8 cellular contexts compared by ENCODE assay signal in genomic region chr1:182616130-182617074, GRCh38. TPM values are rescaled to one million over a fixed set of nuclear protein-coding genes. Genes with fewer than 3 reads are reported as not detected.
DNase-seq lines count a peak whose midpoint lies in the region; ATAC-seq and TF ChIP-seq lines count a peak whose summit lies in the region.

No MANE protein-coding gene starts in this region.

- CTCF ChIA-PET in CD4-positive, alpha-beta memory T cell (lab: Charles Lee; ENCODE audit: partially characterized antibody), result interaction anchor here (0.7 to 3.2 kb wide), 8 partner anchors 13 to 166 kb away, joined by 3 to 14 read pairs (median 4); partner anchors contain the start of gene RGS16

- POLR2A ChIA-PET in CD4-positive, alpha-beta memory T cell (lab: Charles Lee; ENCODE audit: partially characterized antibody), result interaction anchor here (1.0 to 5.6 kb wide), 9 partner anchors 8 to 224 kb away, joined by 3 to 77 read pairs (median 4); partner anchors contain the start of genes DHX9, RGS16 and RNASEL

- H3K36me3 ChIP-seq in CD4-positive, alpha-beta memory T cell (ENCODE audit: insufficient read depth, low read length), result no peaks in the 10 kb centered on the region
- no peaks in the 10 kb centered on the region for H3K36me3 ChIP-seq in HUES48 (ENCODE audit: control insufficient read depth, insufficient read depth, low read length)
- no peaks in the 10 kb centered on the region for H3K36me3 ChIP-seq in NT2/D1 (ENCODE audit: insufficient read depth, insufficient read length, low read length)

- peak overlapping the region; percentile 79 to 90 (median 86) for H3K4me3 Mint-ChIP-seq in CD4-positive, alpha-beta memory T cell
- peak overlapping the region; percentile 87 for H3K4me3 Mint-ChIP-seq in type B pancreatic cell

- no peak for TF ChIP-seq CTCF in type B pancreatic cell (conservative IDR thresholded peaks at IDR 0.05)

- DNase-seq in CD4-positive, alpha-beta memory T cell, result peak; percentile 92 to 96 (median 93)
- DNase-seq in NT2/D1 (ENCODE audit: low read depth, low spot score) (peak; percentile 84), fibroblast of the conjunctiva (ENCODE audit: low read depth) (peak; percentile 94), posterior vena cava (ENCODE audit: low spot score) (peak; percentile 90), type B pancreatic cell (ENCODE audit: extremely low spot score, unreplicated experiment) (no peak)
- DNase-seq in activated T-cell treated with anti-CD3 and anti-CD28 coated beads, Interleukin-2, amount 50 U/mL, for 48 hours, result peak; percentile 90

- H3K4me1 ChIP-seq in CD4-positive, alpha-beta memory T cell (ENCODE audit: insufficient read depth, low read length), result peaks cover 41% of the 10 kb centered on the region
- H3K4me1 ChIP-seq in HUES48 (ENCODE audit: control insufficient read depth, insufficient read depth, low read length) (peaks cover 59% of the 10 kb centered on the region), NT2/D1 (ENCODE audit: insufficient read depth, insufficient read length) (peaks cover 11% of the 10 kb centered on the region)

- H3K4me3 ChIP-seq in CD4-positive, alpha-beta memory T cell (ENCODE audit: low read length in 2 of 2), result peak overlapping the region in 1 of 2 donors; percentile 30
- H3K4me3 ChIP-seq in HUES48 (ENCODE audit: low read depth, low read length) (peak overlapping the region; percentile 61), NT2/D1 (ENCODE audit: insufficient read length, low read depth) (peak overlapping the region; percentile 0)

- H3K9me3 ChIP-seq in CD4-positive, alpha-beta memory T cell (ENCODE audit: control insufficient read depth in 1 of 2, low read length in 2 of 2), result no peaks in the 10 kb centered on the region
- H3K9me3 ChIP-seq in HUES48 (ENCODE audit: control insufficient read depth, insufficient read depth, low read length) (no peaks in the 10 kb centered on the region), NT2/D1 (ENCODE audit: insufficient read depth, low read length) (peaks cover 10% of the 10 kb centered on the region)

- H3K9ac ChIP-seq in HUES48 (ENCODE audit: low read depth, low read length) (peak overlapping the region; percentile 5; the same call in 1 of the 2 replicates), NT2/D1 (ENCODE audit: insufficient read length, low read depth) (peak overlapping the region; percentile 13)

- intact Hi-C loops in CD4-positive, alpha-beta memory T cell (cut with micrococcal nuclease), result loop anchor here (1.0 to 5.0 kb wide), 3 partner anchors 12 to 221 kb away; partner anchors contain the start of genes DHX9 and RGS16
- intact Hi-C loops in posterior vena cava (cut with DNase I), result no loop called here

- H3K4me1 Mint-ChIP-seq in CD4-positive, alpha-beta memory T cell, result peaks cover 30 to 47% (median 33%) of the 10 kb centered on the region in 4 donors
- H3K4me1 Mint-ChIP-seq in type B pancreatic cell (ENCODE audit: unreplicated experiment), result peaks cover 51% of the 10 kb centered on the region

- peaks cover 3% of the 10 kb centered on the region in 2 donors for H3K36me3 Mint-ChIP-seq in CD4-positive, alpha-beta memory T cell
- no peaks in the 10 kb centered on the region for H3K36me3 Mint-ChIP-seq in type B pancreatic cell

- peaks cover 2 to 15% of the 10 kb centered on the region in 2 donors for H3K27me3 Mint-ChIP-seq in CD4-positive, alpha-beta memory T cell
- peaks cover 60% of the 10 kb centered on the region for H3K27me3 Mint-ChIP-seq in type B pancreatic cell

- H3K27ac Mint-ChIP-seq in CD4-positive, alpha-beta memory T cell, result peak overlapping the region; percentile 76 to 96 (median 95)
- H3K27ac Mint-ChIP-seq in type B pancreatic cell, result no peak overlapping the region

- ATAC-seq in GM21360 (IDR thresholded peaks at IDR 0.05; ENCODE audit: unreplicated experiment), result peak; percentile 67

- no peaks in the 10 kb centered on the region for H3K27me3 ChIP-seq in CD4-positive, alpha-beta memory T cell (ENCODE audit: insufficient read depth, low read length)
- H3K27me3 ChIP-seq in HUES48 (ENCODE audit: control insufficient read depth, insufficient read depth, low read length) (peaks cover 67% of the 10 kb centered on the region), NT2/D1 (ENCODE audit: insufficient read depth, insufficient read length) (peaks cover 73% of the 10 kb centered on the region)

- peaks cover 0 to 11% (median 8%) of the 10 kb centered on the region in 8 donors for H3K9me3 Mint-ChIP-seq in CD4-positive, alpha-beta memory T cell
- H3K9me3 Mint-ChIP-seq in type B pancreatic cell, result peaks cover 5% of the 10 kb centered on the region

- no peak overlapping the region for H3K27ac ChIP-seq in CD4-positive, alpha-beta memory T cell (ENCODE audit: low read depth, low read length)
- H3K27ac ChIP-seq in HUES48 (ENCODE audit: low read depth, low read length), result peak overlapping the region; percentile 78

RNA-seq across cellular contexts. Expression of gene RGS16, which starts 12.2 kb away (rescaled TPM):
- 1 to 10 TPM; 1.3 to 1.4 TPM for total RNA-seq in CD4-positive, alpha-beta memory T cell
- 1 to 10 TPM; 2.8 to 3.7 TPM for polyA plus RNA-seq in CD4-positive, alpha-beta memory T cell
- total RNA-seq in posterior vena cava, result 1 to 10 TPM; 3.1 to 6.9 TPM
- 9.7 and 14.6 TPM in 2 replicates for total RNA-seq in type B pancreatic cell (ENCODE audit: low replicate concordance)

RNA-seq across cellular contexts. Expression of gene RNASEL, which starts 27.3 kb away (rescaled TPM):
- total RNA-seq in CD4-positive, alpha-beta memory T cell, result 10 to 100 TPM; 33.9 to 35.4 TPM
- polyA plus RNA-seq in CD4-positive, alpha-beta memory T cell, result 10 to 100 TPM in 1 of 2 donors, 1 to 10 TPM in 1; 4.5 to 11.6 TPM
- total RNA-seq in posterior vena cava, result 1 to 10 TPM; 5.1 to 9.2 TPM
- 4.2 and 5.0 TPM in 2 replicates for total RNA-seq in type B pancreatic cell (ENCODE audit: low replicate concordance)
